Comparison of ENCODE assay signal across 11 cellular contexts in the genomic region with DNA sequence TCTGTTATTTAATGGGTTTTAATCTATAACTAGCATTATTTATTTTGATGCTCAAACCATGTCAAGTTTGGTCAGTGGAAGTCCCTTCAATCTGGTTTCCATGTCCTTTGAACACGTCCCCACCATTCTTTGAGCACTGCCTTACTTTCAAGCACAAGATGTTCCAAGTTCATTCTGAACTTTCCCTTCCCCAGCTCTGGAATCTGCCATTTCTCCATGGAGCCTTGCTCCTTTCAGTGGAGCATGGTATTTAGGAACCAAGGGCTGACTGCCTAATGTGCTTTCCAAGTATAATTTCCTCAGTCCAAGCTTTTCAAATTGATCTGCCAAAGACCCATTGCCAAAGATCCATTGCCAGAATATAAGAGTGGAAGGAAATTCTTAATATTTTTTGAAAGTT. TPM values are rescaled to one million over a fixed set of nuclear protein-coding genes. Genes with fewer than 3 reads are reported as not detected.
DNase-seq lines count a peak whose midpoint lies in the region; ATAC-seq and TF ChIP-seq lines count a peak whose summit lies in the region.
"Had no signal": no experiment of that assay in that cellular context is flagged by ENCODE, and none has a peak within 500 bp of the region (broad histone marks: within the 10 kb centered on the region; RNA-seq: fewer than 3 reads in every experiment).

No MANE protein-coding gene starts in this region.

- peak overlapping the region; percentile 89 for H3K4me3 Mint-ChIP-seq in activated CD4-positive, alpha-beta T cell treated with anti-CD3 and anti-CD28 coated beads, Interleukin-2, amount 10 ng/mL, durations not matched to agents 7 days and 5 days
- H3K4me3 Mint-ChIP-seq in T-cell = peak overlapping the region; percentile 87 to 99 (median 96)

- H3K9ac ChIP-seq in smooth muscle cell (ENCODE audit: low read depth) = peak overlapping the region; percentile 79

- H3K4me1 ChIP-seq in smooth muscle cell (ENCODE audit: low read depth) = peaks cover 9% of the 10 kb centered on the region
- H3K4me1 ChIP-seq: parathyroid adenoma had no signal

- TF ChIP-seq CTCF in fibroblast of villous mesenchyme (IDR thresholded peaks at IDR 0.05; ENCODE audit: insufficient read depth, low read depth, low read length) (no peak), smooth muscle cell (IDR thresholded peaks at IDR 0.05; ENCODE audit: borderline replicate concordance, insufficient read depth, poor library complexity, severe bottlenecking) (no peak)

- peaks cover 48% of the 10 kb centered on the region for H3K36me3 Mint-ChIP-seq in activated CD4-positive, alpha-beta T cell treated with anti-CD3 and anti-CD28 coated beads, Interleukin-2, amount 10 ng/mL, durations not matched to agents 7 days and 5 days (ENCODE audit: low read depth)
- H3K36me3 Mint-ChIP-seq in T-cell = peaks cover 18% of the 10 kb centered on the region

- peaks cover 38% of the 10 kb centered on the region for H3K4me1 Mint-ChIP-seq in activated CD4-positive, alpha-beta T cell treated with anti-CD3 and anti-CD28 coated beads, Interleukin-2, amount 10 ng/mL, durations not matched to agents 7 days and 5 days
- H3K4me1 Mint-ChIP-seq in T-cell = peaks cover 55 to 56% (median 56%) of the 10 kb centered on the region in 3 donors

- H3F3A ChIP-seq in smooth muscle cell (ENCODE audit: low read depth) = no peaks in the 10 kb centered on the region

- H3K36me3 ChIP-seq in smooth muscle cell (ENCODE audit: low read depth) = no peaks in the 10 kb centered on the region
- H3K36me3 ChIP-seq: transverse colon had no signal

- POLR2A ChIA-PET in activated CD4-positive, alpha-beta T cell treated with anti-CD3 and anti-CD28 coated beads, Interleukin-2, amount 10 ng/mL, durations not matched to agents 7 days and 5 days (lab: Charles Lee) = no interaction called here
- POLR2A ChIA-PET in T-cell (lab: Charles Lee) = no interaction called here

- no peak overlapping the region for H3K27ac ChIP-seq in smooth muscle cell (ENCODE audit: low read depth)
- H3K27ac ChIP-seq in caudate nucleus (ENCODE audit: low read depth, low read length) = no peak overlapping the region

- no peaks in the 10 kb centered on the region for H3K9me3 ChIP-seq in smooth muscle cell (replicated peaks; ENCODE audit: low read depth)
- H3K9me3 ChIP-seq: transverse colon had no signal

- peak overlapping the region; percentile 50 for H3K27ac Mint-ChIP-seq in activated CD4-positive, alpha-beta T cell treated with anti-CD3 and anti-CD28 coated beads, Interleukin-2, amount 10 ng/mL, durations not matched to agents 7 days and 5 days
- peak overlapping the region in 1 of 2 donors; percentile 34 for H3K27ac Mint-ChIP-seq in T-cell

- H3K4me3 ChIP-seq in fibroblast of villous mesenchyme (ENCODE audit: low read depth, low read length) = peak overlapping the region; percentile 80
- H3K4me3 ChIP-seq in smooth muscle cell = peak overlapping the region; percentile 92

- no peak for DNase-seq in activated CD4-positive, alpha-beta T cell treated with anti-CD3 and anti-CD28 coated beads, Interleukin-2, amount 10 ng/mL, durations not matched to agents 7 days and 5 days
- no peak for DNase-seq in activated CD4-positive, alpha-beta T cell treated with anti-CD3 and anti-CD28 coated beads, Interleukin-2, amount 50 U/mL, for 48 hours
- DNase-seq in T-cell (no peak), fibroblast of villous mesenchyme (ENCODE audit: low read depth) (no peak), smooth muscle cell (lab: John Stamatoyannopoulos, UW; ENCODE audit: unreplicated experiment) (no peak), caudate nucleus (lab: John Stamatoyannopoulos, UW) (no peak), mesenteric fat pad (ENCODE audit: low spot score) (no peak)
- DNase-seq: dermis blood vessel endothelial cell had no signal

- H2AFZ ChIP-seq in smooth muscle cell (ENCODE audit: low read depth) = no peak overlapping the region

- H3K79me2 ChIP-seq in smooth muscle cell (ENCODE audit: low read depth) = peaks cover 27% of the 10 kb centered on the region

- peak overlapping the region; percentile 94 for H3K4me2 ChIP-seq in smooth muscle cell

- CTCF ChIA-PET in activated CD4-positive, alpha-beta T cell treated with anti-CD3 and anti-CD28 coated beads, Interleukin-2, amount 10 ng/mL, durations not matched to agents 7 days and 5 days (lab: Charles Lee) = no interaction called here
- CTCF ChIA-PET in T-cell (lab: Charles Lee) = interaction anchor here in 1 of 2 donors (2.7 kb wide), 1 partner anchor 25 kb away, joined by 20 read pairs; a partner anchor contains a TSS

- no peaks in the 10 kb centered on the region for H3K27me3 Mint-ChIP-seq in activated CD4-positive, alpha-beta T cell treated with anti-CD3 and anti-CD28 coated beads, Interleukin-2, amount 10 ng/mL, durations not matched to agents 7 days and 5 days
- no peaks in the 10 kb centered on the region for H3K27me3 Mint-ChIP-seq in T-cell

- WGBS in smooth muscle cell (ENCODE audit: low lambda C conversion rate) = 79% methylated on average over 1 of the region's 1 CpG

- no peaks in the 10 kb centered on the region for H3K27me3 ChIP-seq in smooth muscle cell (ENCODE audit: low read depth)
- H3K27me3 ChIP-seq: transverse colon had no signal

- ATAC-seq in T-cell (replicated peaks in 1 of 4) (no peak), HG03354 (IDR thresholded peaks at IDR 0.05; ENCODE audit: poor library complexity, severe bottlenecking, unreplicated experiment) (no peak)

- no peaks in the 10 kb centered on the region for H4K20me1 ChIP-seq in smooth muscle cell (ENCODE audit: low read depth)

- H3K9me3 Mint-ChIP-seq in activated CD4-positive, alpha-beta T cell treated with anti-CD3 and anti-CD28 coated beads, Interleukin-2, amount 10 ng/mL, durations not matched to agents 7 days and 5 days = peaks cover 23% of the 10 kb centered on the region
- H3K9me3 Mint-ChIP-seq in T-cell = peaks cover 0 to 8% (median 0%) of the 10 kb centered on the region in 3 donors

RNA-seq across cellular contexts. Expression of a gene that starts 1.1 kb away (rescaled TPM):
- total RNA-seq in activated CD4-positive, alpha-beta T cell treated with anti-CD3 and anti-CD28 coated beads, Interleukin-2, amount 10 ng/mL, durations not matched to agents 7 days and 5 days = 1 to 10 TPM; 6.1 to 8.9 TPM
- total RNA-seq in T-cell = 10 to 100 TPM in 3 of 5 donors, 1 to 10 TPM in 2; 5.9 to 18.0 (median 12.9) TPM
- total RNA-seq in fibroblast of villous mesenchyme = 3.9 and 8.2 TPM in 2 replicates
- total RNA-seq in smooth muscle cell = 4.7 and 9.6 TPM in 2 replicates
- 1.2 and 2.1 TPM in 2 replicates for polyA plus RNA-seq in smooth muscle cell
- 3.9 TPM for total RNA-seq in mesenteric fat pad

RNA-seq across cellular contexts. Expression of a gene that starts 24.8 kb away (rescaled TPM):
- total RNA-seq in activated CD4-positive, alpha-beta T cell treated with anti-CD3 and anti-CD28 coated beads, Interleukin-2, amount 10 ng/mL, durations not matched to agents 7 days and 5 days = 100 to 1,000 TPM; 108 to 122 TPM
- total RNA-seq in T-cell (10 to 100 TPM; 58.5 to 80.0 (median 59.6) TPM), fibroblast of villous mesenchyme (106 and 116 TPM in 2 replicates), smooth muscle cell (87.2 and 120 TPM in 2 replicates), mesenteric fat pad (85.5 TPM)
- polyA plus RNA-seq in smooth muscle cell = 117 and 121 TPM in 2 replicates
